ENCODE assay signal across 8 cellular contexts in the genomic region with DNA sequence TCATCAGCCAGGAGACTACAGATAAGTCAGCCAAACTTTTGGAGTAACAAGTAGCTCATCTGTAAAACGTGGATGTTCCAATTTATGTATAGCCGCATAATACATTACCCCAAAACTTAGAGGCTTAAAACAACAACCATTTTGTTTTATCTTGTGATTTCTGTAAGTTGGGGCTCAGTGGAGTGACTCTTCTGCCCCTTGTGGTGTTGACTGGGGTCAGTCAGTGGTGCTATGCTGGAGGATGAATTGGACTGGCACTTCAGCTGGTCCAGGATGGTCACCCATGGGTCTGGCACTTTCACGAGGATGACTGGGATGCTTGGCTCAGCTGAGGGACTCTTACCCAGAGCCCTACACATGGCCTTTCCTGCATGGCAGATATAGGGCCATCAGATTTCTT.
"Had no signal": no experiment of that assay in that cellular context is flagged by ENCODE, and none has a peak within 500 bp of the region (broad histone marks: within the 10 kb centered on the region; RNA-seq: fewer than 3 reads in every experiment).

No MANE protein-coding gene starts in this region.

- FAIRE-seq: G401.6, GM12878, GM12891, GM12892, GM18507, GM19239 had no signal

- H3K4me3 ChIP-seq: GM12878 had no signal

- ATAC-seq: GM12878 had no signal

- DNase-seq: GDM1, GF-D8 had no signal
